ENCODE assay signal across 8 cellular contexts in the genomic region with DNA sequence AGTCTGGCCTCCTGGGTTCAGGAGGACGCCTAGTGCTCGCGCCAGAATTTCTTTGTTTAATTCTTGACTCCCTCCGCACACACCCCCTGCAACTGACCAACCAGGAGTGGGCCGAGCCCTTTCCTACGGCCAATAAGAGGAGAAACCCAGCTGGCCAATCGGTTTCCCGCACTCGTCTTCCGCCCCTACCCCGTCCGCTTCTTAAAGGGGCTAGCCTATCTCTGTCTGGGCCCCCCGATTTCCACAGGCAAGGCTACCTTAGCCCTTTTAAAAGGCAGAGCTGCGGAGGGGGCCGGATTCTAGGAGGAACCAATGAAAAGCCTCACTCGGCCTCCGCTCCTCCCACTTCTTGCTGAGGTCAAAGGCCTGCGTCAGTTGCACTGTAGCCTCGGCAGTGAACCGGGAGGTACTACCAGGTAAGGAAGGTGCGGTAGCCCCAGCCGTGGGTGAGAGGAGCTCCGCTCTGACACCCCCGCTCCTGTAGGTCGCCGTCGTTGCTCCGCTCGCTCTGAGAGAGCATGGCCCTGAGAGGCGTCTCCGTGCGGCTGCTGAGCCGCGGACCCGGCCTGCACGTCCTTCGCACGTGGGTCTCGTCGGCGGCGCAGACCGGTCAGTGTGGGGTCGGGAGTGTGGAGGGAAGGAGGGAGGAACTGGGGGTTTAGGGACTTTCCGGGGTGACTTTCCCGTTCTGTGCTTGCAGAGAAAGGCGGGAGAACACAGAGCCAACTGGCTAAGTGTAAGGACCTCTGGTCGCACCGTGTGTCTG. TPM values are rescaled to one million over a fixed set of nuclear protein-coding genes. Genes with fewer than 3 reads are reported as not detected.
A peak's percentile ranks its signal among the peaks of the same experiment; 100 is the strongest.
DNase-seq lines count a peak whose midpoint lies in the region; ATAC-seq and TF ChIP-seq lines count a peak whose summit lies in the region.

A gene (plus strand): TSS at position 374 of the 766 bp plus-strand sequence. CDS start 145 bp downstream, at position 519.

- H3K27ac ChIP-seq in prostate gland (peak within 1 kb of the TSS; percentile 66 to 70), urinary bladder (ENCODE audit: low read depth) (peak within 1 kb of the TSS; percentile 12)

- peak; percentile 71 for TF ChIP-seq POLR2A in GM15510 (IDR thresholded peaks at IDR 0.05; ENCODE audit: borderline replicate concordance, extremely low read depth, insufficient read length)
- TF ChIP-seq POLR2A in prostate gland (IDR thresholded peaks at IDR 0.05) = peak; percentile 60

- no peaks in the 10 kb centered on the region for H3K27me3 ChIP-seq in prostate gland (replicated peaks; ENCODE audit: insufficient read depth)

- peaks cover 0 to under 1% of the 10 kb centered on the region in 2 donors for H3K36me3 ChIP-seq in prostate gland
- H3K36me3 ChIP-seq in urinary bladder (ENCODE audit: insufficient read depth) = no peaks in the 10 kb centered on the region

- no peaks in the 10 kb centered on the region for H3K9me3 ChIP-seq in prostate gland

- H3K4me3 ChIP-seq in prostate gland (peak within 1 kb of the TSS; percentile 79 to 94), urinary bladder (ENCODE audit: low read depth, low read length) (peak within 1 kb of the TSS; percentile 67)

- ATAC-seq in HG02885 (IDR thresholded peaks at IDR 0.05; ENCODE audit: poor library complexity, unreplicated experiment) (peak; percentile 93), left ventricle myocardium superior (peak; percentile 99)

- TF ChIP-seq CTCF in prostate gland (IDR thresholded peaks at IDR 0.05) = no peak

- intact Hi-C loops in T-helper 2 cell treated with Interferon-gamma antibody and Interleukin-4, amounts not matched to agents 100 ng/mL and 5 ng/mL, for 36 hours (cut with micrococcal nuclease) = loop anchor here (1.0 kb wide), 2 partner anchors 28 to 47 kb away; a partner anchor contains a TSS
- intact Hi-C loops in left ventricle myocardium superior (cut with micrococcal nuclease) (no loop called here), prostate gland (cut with DNase I) (no loop called here)

- WGBS in prostate gland = under 1% methylated on average over 48 of the region's 49 CpGs
- under 1% methylated on average over 49 of the region's 49 CpGs for WGBS in urinary bladder

- H3K4me1 ChIP-seq in prostate gland (replicated peaks) (peaks cover 6% of the 10 kb centered on the region), urinary bladder (ENCODE audit: insufficient read depth) (no peaks in the 10 kb centered on the region)

- DNase-seq in NCI-H187 treated with DMSO at 0.1 percent for 48 hours (lab: John Stamatoyannopoulos, UW) = peak; percentile 89
- peak; percentile 75 to 99 (median 98) for DNase-seq in anterior cingulate cortex (lab: John Stamatoyannopoulos, UW)
- peak; percentile 95 for DNase-seq in left ventricle myocardium superior
- peak; percentile 99 for DNase-seq in prostate gland (ENCODE audit: low spot score)

RNA-seq across cellular contexts. Expression of the gene that starts here (rescaled TPM):
- total RNA-seq in T-helper 2 cell treated with Interferon-gamma antibody and Interleukin-4, amounts not matched to agents 100 ng/mL and 5 ng/mL, for 36 hours = 40.9 and 43.2 TPM in 2 replicates
- total RNA-seq in left ventricle myocardium superior (30.5 TPM), prostate gland (10 to 100 TPM; 66.4 to 81.7 TPM), urinary bladder (13.8 TPM)
- polyA plus RNA-seq in urinary bladder = 54.5 TPM

Comparison
In these comparisons a context has a peak if more than half of its experiments do, and no peak if none do; other contexts are left out.
1. Peak in every context shown above with its lines: DNase-seq, ATAC-seq, H3K4me3 ChIP-seq and H3K27ac ChIP-seq.